8 cellular contexts compared by ENCODE assay signal in genomic region chr1:904271-904950, GRCh38. TPM values are rescaled to one million over a fixed set of nuclear protein-coding genes. Genes with fewer than 3 reads are reported as not detected.
DNase-seq lines count a peak whose midpoint lies in the region; ATAC-seq and TF ChIP-seq lines count a peak whose summit lies in the region.

No MANE protein-coding gene starts in this region.

- ATAC-seq in foreskin keratinocyte, result peak; percentile 57

- peak overlapping the region; percentile 48 to 92 (median 76) for H3K4me3 Mint-ChIP-seq in IgD-negative memory B cell

- TF ChIP-seq CTCF in foreskin keratinocyte (conservative IDR thresholded peaks at IDR 0.05), result peak; percentile 98
- peak; percentile 56 for TF ChIP-seq CTCF in osteoblast (IDR thresholded peaks at IDR 0.05; ENCODE audit: extremely low read depth, low read depth, low read length)
- peak; percentile 26 to 99 (median 90) for TF ChIP-seq CTCF in thyroid gland (IDR thresholded peaks at IDR 0.05)

- H3K4me3 ChIP-seq in osteoblast (ENCODE audit: insufficient read depth, low read length) (peak overlapping the region; percentile 62), thyroid gland (replicated peaks in 1 of 3) (peak overlapping the region in 1 of 3 donors; percentile 34)

- H3K27me3 Mint-ChIP-seq in IgD-negative memory B cell, result peaks cover 27% of the 10 kb centered on the region

- intact Hi-C loops in thyroid gland (cut with DNase I), result loop anchor here (5.0 kb wide), 1 partner anchor 68 kb away; no protein-coding TSS in a partner anchor

- H3K27me3 ChIP-seq in foreskin keratinocyte (peaks cover 44% of the 10 kb centered on the region), osteoblast (ENCODE audit: insufficient read depth, low read length) (no peaks in the 10 kb centered on the region), thyroid gland (no peaks in the 10 kb centered on the region)

- H3K9me3 ChIP-seq in osteoblast (ENCODE audit: low read depth, low read length), result no peaks in the 10 kb centered on the region
- H3K9me3 ChIP-seq in thyroid gland, result no peaks in the 10 kb centered on the region

- H3K4me1 ChIP-seq in foreskin keratinocyte (no peaks in the 10 kb centered on the region), osteoblast (ENCODE audit: insufficient read depth, low read length) (peaks cover 12% of the 10 kb centered on the region), thyroid gland (peaks cover 5 to 26% of the 10 kb centered on the region in 2 donors)

- H3K27ac Mint-ChIP-seq in IgD-negative memory B cell, result peak overlapping the region in 1 of 3 donors; percentile 78

- peaks cover 0 to 1% (median 0%) of the 10 kb centered on the region in 3 donors for H3K9me3 Mint-ChIP-seq in IgD-negative memory B cell

- no peaks in the 10 kb centered on the region for H3K79me2 ChIP-seq in osteoblast (ENCODE audit: insufficient read depth, low read length)

- TF ChIP-seq POLR2A in Raji (IDR thresholded peaks at IDR 0.05; ENCODE audit: insufficient read depth, low read depth, low read length) (peak; percentile 53), thyroid gland (IDR thresholded peaks at IDR 0.05) (no peak)

- no peak overlapping the region for H3K27ac ChIP-seq in foreskin keratinocyte
- no peak overlapping the region for H3K27ac ChIP-seq in osteoblast (ENCODE audit: low read depth, low read length)
- H3K27ac ChIP-seq in thyroid gland, result no peak overlapping the region

- peak overlapping the region; percentile 65 for H2AFZ ChIP-seq in osteoblast (ENCODE audit: low read length)

- H3K36me3 ChIP-seq in osteoblast (ENCODE audit: insufficient read depth, low read length) (no peaks in the 10 kb centered on the region), thyroid gland (no peaks in the 10 kb centered on the region)

- peak overlapping the region; percentile 74 for H3K4me2 ChIP-seq in osteoblast (ENCODE audit: insufficient read depth, low read length)

- WGBS in thyroid gland, 2 donors, result 11 to 44% methylated on average over 8 to 34 of the region's 92 CpGs

- H4K20me1 ChIP-seq in osteoblast (ENCODE audit: insufficient read depth, low read length), result no peaks in the 10 kb centered on the region

- no peaks in the 10 kb centered on the region for H3K36me3 Mint-ChIP-seq in IgD-negative memory B cell

- DNase-seq in NCI-H510A treated with DMSO at 0.1 percent for 48 hours (lab: John Stamatoyannopoulos, UW), result peak; percentile 77
- no peak for DNase-seq in NCI-H510A (lab: John Stamatoyannopoulos, UW)
- peak; percentile 94 for DNase-seq in activated effector memory CD4-positive, alpha-beta T cell treated with anti-CD3 and anti-CD28 coated beads, Interleukin-2, amount 50 U/mL, for 16 hours
- peak; percentile 29 to 48 for DNase-seq in foreskin keratinocyte
- peak; percentile 99 for DNase-seq in osteoblast (ENCODE audit: insufficient read length, low spot score, missing footprints)
- DNase-seq in thyroid gland, result peak; percentile 70 to 75

- H3K4me1 Mint-ChIP-seq in IgD-negative memory B cell, result peaks cover 6 to 10% (median 6%) of the 10 kb centered on the region in 3 donors

RNA-seq across cellular contexts. Expression of gene SAMD11, which starts 19.3 kb away (rescaled TPM):
- not detected for polyA plus RNA-seq in IgD-negative memory B cell
- not detected in 2 replicates for total RNA-seq in foreskin keratinocyte
- 0.16 TPM in 1 of 2 replicates, not detected in the other for polyA plus RNA-seq in foreskin keratinocyte
- 7.7 and 8.3 TPM in 2 replicates for total RNA-seq in osteoblast
- total RNA-seq in thyroid gland, result 10 to 100 TPM in 1 of 4 donors, 1 to 10 TPM in 3; 4.1 to 11.2 (median 6.3) TPM

RNA-seq across cellular contexts. Expression of gene NOC2L, which starts 54.6 kb away (rescaled TPM):
- polyA plus RNA-seq in IgD-negative memory B cell, result 64.9 TPM
- 60.1 and 112 TPM in 2 replicates for total RNA-seq in foreskin keratinocyte
- 53.5 and 99.0 TPM in 2 replicates for polyA plus RNA-seq in foreskin keratinocyte
- total RNA-seq in osteoblast, result 47.7 and 47.8 TPM in 2 replicates
- total RNA-seq in thyroid gland, result 10 to 100 TPM; 31.9 to 39.8 (median 34.6) TPM

RNA-seq across cellular contexts. Expression of gene KLHL17, which starts 56.0 kb away (rescaled TPM):
- polyA plus RNA-seq in IgD-negative memory B cell (1.3 TPM), foreskin keratinocyte (17.2 and 17.5 TPM in 2 replicates)
- total RNA-seq in foreskin keratinocyte (16.4 and 16.6 TPM in 2 replicates), osteoblast (5.4 and 6.2 TPM in 2 replicates), thyroid gland (10 to 100 TPM in 2 of 4 donors, 1 to 10 TPM in 2; 3.4 to 10.9 (median 10.3) TPM)
